ENCODE assay signal across 8 cellular contexts in the genomic region with DNA sequence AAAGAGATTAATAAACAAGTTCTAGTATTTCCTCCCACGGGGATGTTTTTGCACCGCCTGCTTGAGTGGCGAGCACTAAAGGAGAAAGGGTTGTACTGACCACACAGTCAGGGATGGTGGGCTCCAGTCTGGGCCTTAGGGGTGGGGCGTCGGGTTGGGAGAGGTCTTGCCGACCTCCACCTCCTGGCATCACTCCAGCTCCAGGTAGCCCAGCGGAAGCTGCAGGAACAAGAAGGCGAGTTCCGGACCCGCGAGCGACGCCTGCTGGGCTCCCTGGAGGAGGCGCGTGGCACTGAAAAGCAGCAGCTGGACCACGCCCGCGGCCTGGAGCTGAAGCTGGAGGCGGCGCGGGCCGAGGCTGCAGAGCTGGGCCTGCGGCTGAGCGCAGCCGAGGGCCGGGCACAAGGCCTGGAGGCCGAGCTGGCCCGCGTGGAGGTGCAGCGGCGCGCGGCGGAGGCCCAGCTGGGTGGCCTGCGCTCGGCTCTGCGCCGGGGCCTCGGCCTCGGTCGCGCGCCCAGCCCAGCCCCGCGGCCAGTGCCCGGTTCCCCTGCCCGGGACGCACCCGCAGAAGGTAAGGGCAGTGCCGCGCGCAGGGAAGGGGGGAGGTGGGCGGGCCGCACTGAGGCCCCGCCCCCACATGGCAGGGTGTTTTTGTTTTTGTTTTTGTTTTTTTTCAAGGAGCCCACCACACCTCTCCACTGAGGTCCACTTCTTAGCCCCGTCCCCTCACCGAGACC. TPM values are rescaled to one million over a fixed set of nuclear protein-coding genes. Genes with fewer than 3 reads are reported as not detected.
DNase-seq lines count a peak whose midpoint lies in the region; ATAC-seq, FAIRE-seq and TF ChIP-seq lines count a peak whose summit lies in the region.

No MANE protein-coding gene starts in this region.

- no peaks in the 10 kb centered on the region for H3F3A ChIP-seq in Loucy (ENCODE audit: low read depth)

- H3K27ac Mint-ChIP-seq in T-helper 2 cell treated with Interferon-gamma antibody and Interleukin-4, amounts not matched to agents 5 μg/mL and 100 μg/mL, for 36 hours: no peak overlapping the region
- H3K27ac Mint-ChIP-seq in astrocyte (ENCODE audit: unreplicated experiment): peak overlapping the region; percentile 66

- H3K36me3 ChIP-seq in Loucy (ENCODE audit: insufficient read depth, low read length) (no peaks in the 10 kb centered on the region), astrocyte (ENCODE audit: insufficient read depth, low read length) (no peaks in the 10 kb centered on the region), skeletal muscle tissue (ENCODE audit: control insufficient read depth in 3 of 3, insufficient read depth in 3 of 3, low read length in 3 of 3) (peaks cover 14 to 19% (median 16%) of the 10 kb centered on the region in 3 donors)

- H3K4me3 Mint-ChIP-seq in T-helper 2 cell treated with Interferon-gamma antibody and Interleukin-4, amounts not matched to agents 5 μg/mL and 100 μg/mL, for 36 hours: peak overlapping the region; percentile 68
- peak overlapping the region; percentile 82 for H3K4me3 Mint-ChIP-seq in astrocyte (ENCODE audit: unreplicated experiment)

- peaks cover 6% of the 10 kb centered on the region for H3K4me1 Mint-ChIP-seq in T-helper 2 cell treated with Interferon-gamma antibody and Interleukin-4, amounts not matched to agents 5 μg/mL and 100 μg/mL, for 36 hours (ENCODE audit: low read depth)
- peaks cover 9% of the 10 kb centered on the region for H3K4me1 Mint-ChIP-seq in astrocyte (ENCODE audit: low read depth, unreplicated experiment)

- H4K20me1 ChIP-seq in Loucy (ENCODE audit: insufficient read depth, low read length, poor library complexity, severe bottlenecking) (no peaks in the 10 kb centered on the region), astrocyte (ENCODE audit: insufficient read depth, low read length) (no peaks in the 10 kb centered on the region)

- no peak for ATAC-seq in GM21447 (IDR thresholded peaks at IDR 0.05; ENCODE audit: unreplicated experiment)

- TF ChIP-seq CTCF in Loucy (conservative IDR thresholded peaks at IDR 0.05; ENCODE audit: low read length) (peak; percentile 50), astrocyte (IDR thresholded peaks at IDR 0.05; ENCODE audit: insufficient read depth, low read depth, low read length) (peak; percentile 34)

- H3K27ac ChIP-seq in astrocyte (ENCODE audit: low read depth, low read length): no peak overlapping the region
- H3K27ac ChIP-seq in skeletal muscle tissue (ENCODE audit: low read depth, low read length): no peak overlapping the region

- DNase-seq in AG08396 (ENCODE audit: low spot score) (peak; percentile 87), astrocyte (ENCODE audit: low read depth) (peak; percentile 63)
- DNase-seq in T-helper 2 cell treated with Interferon-gamma antibody and Interleukin-4, amounts not matched to agents 5 μg/mL and 100 μg/mL, for 36 hours (ENCODE audit: low spot score): peak; percentile 82

- H3K27me3 Mint-ChIP-seq in T-helper 2 cell treated with Interferon-gamma antibody and Interleukin-4, amounts not matched to agents 5 μg/mL and 100 μg/mL, for 36 hours (ENCODE audit: low read depth): no peaks in the 10 kb centered on the region
- no peaks in the 10 kb centered on the region for H3K27me3 Mint-ChIP-seq in astrocyte (ENCODE audit: low read depth, unreplicated experiment)

- no peaks in the 10 kb centered on the region for H3K9me2 ChIP-seq in Loucy (replicated peaks; ENCODE audit: low read depth, low read length)

- H3K9me3 ChIP-seq in Loucy (ENCODE audit: insufficient read depth, low read depth, low read length) (no peaks in the 10 kb centered on the region), astrocyte (ENCODE audit: insufficient read depth, low read depth, low read length) (no peaks in the 10 kb centered on the region), iPS-18c (ENCODE audit: control insufficient read depth, insufficient read depth, low read length) (no peaks in the 10 kb centered on the region), skeletal muscle tissue (ENCODE audit: control insufficient read depth in 3 of 3, low read length in 3 of 3) (no peaks in the 10 kb centered on the region)

- no peaks in the 10 kb centered on the region for H3K36me3 Mint-ChIP-seq in T-helper 2 cell treated with Interferon-gamma antibody and Interleukin-4, amounts not matched to agents 5 μg/mL and 100 μg/mL, for 36 hours (ENCODE audit: low read depth)
- peaks cover 10% of the 10 kb centered on the region for H3K36me3 Mint-ChIP-seq in astrocyte (ENCODE audit: low read depth, unreplicated experiment)

- TF ChIP-seq POLR2A in GM19099 (IDR thresholded peaks at IDR 0.05; ENCODE audit: extremely low read depth, insufficient read length, low read depth): peak; percentile 39

- no peaks in the 10 kb centered on the region for H3K9me3 Mint-ChIP-seq in T-helper 2 cell treated with Interferon-gamma antibody and Interleukin-4, amounts not matched to agents 5 μg/mL and 100 μg/mL, for 36 hours
- no peaks in the 10 kb centered on the region for H3K9me3 Mint-ChIP-seq in astrocyte (ENCODE audit: unreplicated experiment)

- H2AFZ ChIP-seq in Loucy (ENCODE audit: low read length) (peak overlapping the region; percentile 89; the same call in 1 of the 2 replicates), astrocyte (ENCODE audit: low read depth, low read length) (peak overlapping the region; percentile 35)

- no peak for FAIRE-seq in astrocyte (lab: Jason Lieb, UNC)

- H3K27me3 ChIP-seq in Loucy (ENCODE audit: insufficient read depth, low read length, poor library complexity, severe bottlenecking) (no peaks in the 10 kb centered on the region), astrocyte (ENCODE audit: insufficient read depth, low read length) (no peaks in the 10 kb centered on the region), skeletal muscle tissue (ENCODE audit: control insufficient read depth in 3 of 3, insufficient read depth in 3 of 3, low read length in 3 of 3) (no peaks in the 10 kb centered on the region)

- H3K79me2 ChIP-seq in Loucy (ENCODE audit: insufficient read depth, low read length): no peaks in the 10 kb centered on the region
- no peaks in the 10 kb centered on the region for H3K79me2 ChIP-seq in astrocyte (ENCODE audit: insufficient read depth, low read length)

- H3K9ac ChIP-seq in Loucy (ENCODE audit: low read depth, low read length, poor library complexity, severe bottlenecking) (peak overlapping the region; percentile 11), astrocyte (ENCODE audit: low read length) (peak overlapping the region; percentile 69), skeletal muscle tissue (ENCODE audit: low read depth in 1 of 3, low read length in 3 of 3) (peak overlapping the region; percentile 38 to 74 (median 51))

- H3K4me3 ChIP-seq in Loucy (ENCODE audit: low read length, poor library complexity, severe bottlenecking) (peak overlapping the region; percentile 58), astrocyte (ENCODE audit: insufficient read depth, low read depth, low read length) (peak overlapping the region; percentile 37), iPS-18c (ENCODE audit: insufficient read depth, low read depth, low read length) (peak overlapping the region; percentile 40; the same call in 1 of the 2 replicates), skeletal muscle tissue (ENCODE audit: low read length in 3 of 3) (peak overlapping the region; percentile 44 to 52 (median 51))

- H3K4me2 ChIP-seq in Loucy (ENCODE audit: low read depth, low read length, poor library complexity, severe bottlenecking) (peak overlapping the region; percentile 51), astrocyte (ENCODE audit: low read length) (peak overlapping the region; percentile 83)

- H3K4me1 ChIP-seq in Loucy (ENCODE audit: insufficient read depth, low read length, poor library complexity, severe bottlenecking) (no peaks in the 10 kb centered on the region), astrocyte (ENCODE audit: insufficient read depth, low read length) (peaks cover 5% of the 10 kb centered on the region), skeletal muscle tissue (ENCODE audit: control insufficient read depth in 3 of 3, insufficient read depth in 3 of 3, low read length in 3 of 3) (peaks cover 0 to 3% (median 3%) of the 10 kb centered on the region in 3 donors)

RNA-seq across cellular contexts. Expression of gene MFAP2, which starts 19.7 kb away (rescaled TPM):
- 121 and 132 TPM in 2 replicates for total RNA-seq in astrocyte
- total RNA-seq in skeletal muscle tissue: 19.8 TPM

RNA-seq across cellular contexts. Expression of gene CROCC, which starts 39.0 kb away (rescaled TPM):
- total RNA-seq in astrocyte: 12.1 and 15.9 TPM in 2 replicates
- 6.8 TPM for total RNA-seq in skeletal muscle tissue

RNA-seq across cellular contexts. Expression of gene ATP13A2, which starts 51.0 kb away (rescaled TPM):
- total RNA-seq in astrocyte (67.8 and 76.5 TPM in 2 replicates), skeletal muscle tissue (8.9 TPM)

Comparison
In these comparisons a context has a peak if more than half of its experiments do, and no peak if none do; other contexts are left out.
1. H3K9ac ChIP-seq: peak in every context shown above with its lines; median percentile 69 in astrocyte; 51 in skeletal muscle tissue; 11 in Loucy.